Comparison of ENCODE assay signal across 8 cellular contexts in the genomic region with DNA sequence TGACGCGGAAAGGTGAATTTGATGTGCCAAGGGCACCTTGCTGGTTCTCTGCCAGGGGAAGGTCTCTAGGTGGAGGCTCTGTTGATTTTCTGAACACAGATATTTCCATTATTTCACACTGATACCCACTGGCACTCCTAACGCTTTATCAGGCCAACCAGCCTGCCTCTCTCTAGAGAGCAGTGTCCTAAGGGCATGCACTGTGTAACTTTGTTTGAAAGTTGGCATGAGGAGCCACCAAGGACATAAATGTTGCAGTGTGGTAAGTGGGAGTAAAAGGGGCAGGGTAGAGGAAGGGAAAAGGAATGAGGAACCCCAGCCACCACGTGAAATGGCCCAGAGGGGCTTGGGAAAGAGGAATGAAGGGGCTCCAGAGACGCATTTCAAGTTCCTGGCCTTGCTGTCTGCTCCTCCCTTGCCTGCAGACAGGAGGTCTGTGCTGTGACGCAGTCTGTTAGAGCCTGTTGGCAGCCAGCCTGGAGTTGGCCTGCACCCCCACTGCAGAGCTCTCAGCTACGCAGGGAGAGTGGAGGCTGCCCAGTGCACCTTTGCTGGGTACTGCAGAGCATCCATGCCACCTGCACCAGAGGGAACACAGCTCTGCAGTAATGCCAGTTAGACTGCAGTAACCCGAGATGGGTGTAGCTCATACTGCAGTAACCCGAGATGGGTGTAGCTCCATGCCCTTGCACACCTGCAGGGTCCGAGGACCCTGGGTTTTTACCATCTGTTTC.
DNase-seq lines count a peak whose midpoint lies in the region; ATAC-seq, FAIRE-seq and TF ChIP-seq lines count a peak whose summit lies in the region.

No MANE protein-coding gene starts in this region.

- FAIRE-seq in urothelium cell line (lab: Jason Lieb, UNC), result no peak

- no peak for TF ChIP-seq CTCF in astrocyte of the spinal cord (IDR thresholded peaks at IDR 0.05; ENCODE audit: low read depth, low read length)

- ATAC-seq in GM18511 (IDR thresholded peaks at IDR 0.05; ENCODE audit: unreplicated experiment) (no peak), HG03521 (IDR thresholded peaks at IDR 0.05; ENCODE audit: unreplicated experiment) (no peak)

- in situ Hi-C loops in astrocyte of the spinal cord (cut with HindIII; ENCODE audit: low sequenced_read_pairs), result no loop called here

- H3K4me1 Mint-ChIP-seq in activated T-helper 2 cell treated with anti-CD3 and anti-CD28 coated beads, Interferon-gamma antibody, Interleukin-2, Interleukin-4, amounts not matched to agents 10 μg/mL and 5 μg/mL and 100 μg/mL, durations not matched to agents 14 hours and 24 hours and 36 hours (ENCODE audit: low read depth), result no peaks in the 10 kb centered on the region

- H3K36me3 Mint-ChIP-seq in activated T-helper 2 cell treated with anti-CD3 and anti-CD28 coated beads, Interferon-gamma antibody, Interleukin-2, Interleukin-4, amounts not matched to agents 10 μg/mL and 5 μg/mL and 100 μg/mL, durations not matched to agents 14 hours and 24 hours and 36 hours (ENCODE audit: low read depth), result no peaks in the 10 kb centered on the region

- DNase-seq in NCI-H1694 (lab: John Stamatoyannopoulos, UW) (peak; percentile 65), astrocyte of the spinal cord (ENCODE audit: low read depth, low spot score) (peak; percentile 77), iris pigment epithelial cell (ENCODE audit: low read depth) (peak; percentile 62), urothelium cell line (ENCODE audit: low spot score) (peak; percentile 28)
- DNase-seq in activated T-helper 2 cell treated with anti-CD3 and anti-CD28 coated beads, Interferon-gamma antibody, Interleukin-2, Interleukin-4, amounts not matched to agents 10 μg/mL and 5 μg/mL and 100 μg/mL, durations not matched to agents 14 hours and 24 hours and 36 hours (ENCODE audit: low spot score), result no peak
- DNase-seq in activated T-cell treated with anti-CD3 and anti-CD28 coated beads, Interleukin-2, amount 50 U/mL, for 1 hour, result no peak

- H3K27ac Mint-ChIP-seq in activated T-helper 2 cell treated with anti-CD3 and anti-CD28 coated beads, Interferon-gamma antibody, Interleukin-2, Interleukin-4, amounts not matched to agents 10 μg/mL and 5 μg/mL and 100 μg/mL, durations not matched to agents 14 hours and 24 hours and 36 hours, result no peak overlapping the region

- no peak overlapping the region for H3K4me3 ChIP-seq in astrocyte of the spinal cord (ENCODE audit: low read depth, low read length)

- intact Hi-C loops in activated T-helper 2 cell treated with anti-CD3 and anti-CD28 coated beads, Interferon-gamma antibody, Interleukin-2, Interleukin-4, amounts not matched to agents 10 μg/mL and 5 μg/mL and 100 μg/mL, durations not matched to agents 14 hours and 24 hours and 36 hours (cut with micrococcal nuclease), result no loop called here

- H3K9me3 Mint-ChIP-seq in activated T-helper 2 cell treated with anti-CD3 and anti-CD28 coated beads, Interferon-gamma antibody, Interleukin-2, Interleukin-4, amounts not matched to agents 10 μg/mL and 5 μg/mL and 100 μg/mL, durations not matched to agents 14 hours and 24 hours and 36 hours, result no peaks in the 10 kb centered on the region

- H3K27me3 Mint-ChIP-seq in activated T-helper 2 cell treated with anti-CD3 and anti-CD28 coated beads, Interferon-gamma antibody, Interleukin-2, Interleukin-4, amounts not matched to agents 10 μg/mL and 5 μg/mL and 100 μg/mL, durations not matched to agents 14 hours and 24 hours and 36 hours (ENCODE audit: low read depth), result no peaks in the 10 kb centered on the region

- H3K4me3 Mint-ChIP-seq in activated T-helper 2 cell treated with anti-CD3 and anti-CD28 coated beads, Interferon-gamma antibody, Interleukin-2, Interleukin-4, amounts not matched to agents 10 μg/mL and 5 μg/mL and 100 μg/mL, durations not matched to agents 14 hours and 24 hours and 36 hours (ENCODE audit: low read depth), result no peak overlapping the region

Comparison
In these comparisons a context has a peak if more than half of its experiments do, and no peak if none do; other contexts are left out.
1. DNase-seq: peak in NCI-H1694 (single experiment), astrocyte of the spinal cord (single experiment), iris pigment epithelial cell (single experiment) and urothelium cell line (single experiment); none in activated T-helper 2 cell treated with anti-CD3 and anti-CD28 coated beads, Interferon-gamma antibody, Interleukin-2, Interleukin-4, amounts not matched to agents 10 μg/mL and 5 μg/mL and 100 μg/mL, durations not matched to agents 14 hours and 24 hours and 36 hours (single experiment) and activated T-cell treated with anti-CD3 and anti-CD28 coated beads, Interleukin-2, amount 50 U/mL, for 1 hour (single experiment).